ENCODE assay signal across 8 cellular contexts in genomic region chr10:119891849-119892187, GRCh38. TPM values are rescaled to one million over a fixed set of nuclear protein-coding genes. Genes with fewer than 3 reads are reported as not detected.
DNase-seq lines count a peak whose midpoint lies in the region; ATAC-seq, FAIRE-seq and TF ChIP-seq lines count a peak whose summit lies in the region.
"Not testable (repeated sequence)": the region's sequence is repeated elsewhere in the genome, so short reads cannot be mapped to it uniquely, and the experiment has no call there.

No MANE protein-coding gene starts in this region.

- not testable (repeated sequence) for H3K9me1 ChIP-seq in K562 (ENCODE audit: control insufficient read depth, insufficient read depth, low read length)

- not testable (repeated sequence) for BruUV-seq in K562 (replicated peaks; lab: Mats Ljungman, UMichigan); HepG2 (replicated peaks; lab: Mats Ljungman, UMichigan)

- 32% methylated on average over 8 of the region's 14 CpGs for WGBS in K562 (ENCODE audit: insufficient coverage, low coverage, missing lambda C conversion rate)
- WGBS in esophagus squamous epithelium, 2 donors: 52 to 64% methylated on average over 14 of the region's 14 CpGs
- WGBS in HepG2 (ENCODE audit: low lambda C conversion rate): 91% methylated on average over 14 of the region's 14 CpGs
- WGBS in testis, 2 donors: 30 to 46% methylated on average over 14 of the region's 14 CpGs

- H3K27me3 Mint-ChIP-seq in CD8-positive, alpha-beta T cell (ENCODE audit: low read depth); activated B cell treated with CpG ODN at 0.5 μM for 24 hours: not testable (repeated sequence)

- POLR2A ChIA-PET in CD8-positive, alpha-beta T cell (lab: Charles Lee): interaction anchor here (1.5 to 5.0 kb wide), 3 partner anchors 10 to 166 kb away, joined by 3 to 51 read pairs (median 6); partner anchors contain the start of genes INPP5F and MCMBP
- POLR2A ChIA-PET in activated B cell treated with CpG ODN at 0.5 μM for 24 hours (lab: Charles Lee): interaction anchor here (0.6 to 4.2 kb wide), 10 partner anchors 10 to 788 kb away, joined by 3 to 60 read pairs (median 4); partner anchors contain the start of genes BAG3, DENND10 and MCMBP
- POLR2A ChIA-PET in K562 (lab: Yijun Ruan, JAX): interaction anchor here (1.0 to 1.3 kb wide), 3 partner anchors 11 to 149 kb away, joined by 3 to 9 read pairs (median 4); partner anchors contain the start of gene MCMBP
- POLR2A ChIA-PET in HepG2 (lab: Yijun Ruan, JAX): interaction anchor here (0.7 to 5.7 kb wide), 11 partner anchors 9 to 1137 kb away, joined by 3 to 79 read pairs (median 4); partner anchors contain the start of genes BAG3, CACUL1, INPP5F and MCMBP

- H3K79me2 ChIP-seq in K562 (ENCODE audit: control insufficient read depth, insufficient read depth, low read length): peaks cover 47% of the 10 kb centered on the region
- H3K79me2 ChIP-seq in HepG2 (ENCODE audit: insufficient read depth, low read length): peaks cover 36% of the 10 kb centered on the region
- H3K79me2 ChIP-seq in osteoblast (ENCODE audit: insufficient read depth, low read length): peaks cover 44% of the 10 kb centered on the region

- ATAC-seq in CD8-positive, alpha-beta T cell; activated B cell treated with CpG ODN at 0.5 μM for 24 hours (ENCODE audit: low read depth); K562; HepG2: not testable (repeated sequence)

- not testable (repeated sequence) for TF ChIP-seq RAD21 in K562 (CRISPR knock-in tag; conservative IDR thresholded peaks at IDR 0.05 in 1 of 2, IDR thresholded peaks at IDR 0.05 in 1 of 2); HepG2 (CRISPR knock-in tag; IDR thresholded peaks at IDR 0.05)

- DNase-seq in CD8-positive, alpha-beta T cell; LNCaP clone FGC (ENCODE audit: low read depth); activated B cell treated with CpG ODN at 0.5 μM for 24 hours; K562 (ENCODE audit: extremely low read depth in 1 of 4, low spot score in 3 of 4); esophagus squamous epithelium (lab: John Stamatoyannopoulos, UW); HepG2 (ENCODE audit: low spot score); osteoblast (ENCODE audit: insufficient read length, low spot score, missing footprints); testis: not testable (repeated sequence)

- H2AFZ ChIP-seq in K562 (ENCODE audit: low read depth, low read length) (peak overlapping the region; percentile 98), osteoblast (ENCODE audit: low read length) (peak overlapping the region; percentile 97)
- H2AFZ ChIP-seq in HepG2 (ENCODE audit: low read length): not testable (repeated sequence)

- H3K4me1 ChIP-seq in CD8-positive, alpha-beta T cell (ENCODE audit: insufficient read depth, low read length): not testable (repeated sequence)
- H3K4me1 ChIP-seq in K562 (replicated peaks in 1 of 2; ENCODE audit: control insufficient read depth in 2 of 2, insufficient read depth in 2 of 2, low read length in 2 of 2) (peaks cover 0 to 14% of the 10 kb centered on the region in 2 experiments; a peak in 3 of 5 replicates), esophagus squamous epithelium (peaks cover 30 to 47% (median 35%) of the 10 kb centered on the region in 3 donors), HepG2 (ENCODE audit: insufficient read depth, low read length) (peaks cover 63% of the 10 kb centered on the region), osteoblast (ENCODE audit: insufficient read depth, low read length) (peaks cover 27% of the 10 kb centered on the region), testis (peaks cover 31% of the 10 kb centered on the region)

- not testable (repeated sequence) for H3K9me3 Mint-ChIP-seq in CD8-positive, alpha-beta T cell; activated B cell treated with CpG ODN at 0.5 μM for 24 hours

- in situ Hi-C loops in K562 (cut with MboI); HepG2 (cut with HindIII; ENCODE audit: extremely low pct_ligation_motif_present, low pct_unique_long_range_greater_than_20kb): not testable (repeated sequence)

- peak overlapping the region; percentile 91 to 94; a peak in 3 of 4 replicates for H3K9ac ChIP-seq in K562 (ENCODE audit: insufficient read depth in 1 of 2, low read depth in 2 of 2, low read length in 2 of 2)
- peak overlapping the region; percentile 83 for H3K9ac ChIP-seq in HepG2 (ENCODE audit: insufficient read depth, low read depth, low read length)

- TF ChIP-seq POLR2A in K562 (conservative IDR thresholded peaks at IDR 0.05); esophagus squamous epithelium (IDR thresholded peaks at IDR 0.05); HepG2 (IDR thresholded peaks at IDR 0.05; ENCODE audit: insufficient read depth in 1 of 2, low read depth in 2 of 2, low read length in 2 of 2); testis (IDR thresholded peaks at IDR 0.05): not testable (repeated sequence)

- H3K27ac Mint-ChIP-seq in CD8-positive, alpha-beta T cell; activated B cell treated with CpG ODN at 0.5 μM for 24 hours: not testable (repeated sequence)

- H3K27me3 ChIP-seq in CD8-positive, alpha-beta T cell (ENCODE audit: insufficient read depth, low read length); K562 (ENCODE audit: control insufficient read depth in 2 of 2, insufficient read depth in 2 of 2, low read length in 2 of 2); esophagus squamous epithelium; HepG2 (ENCODE audit: control insufficient read depth in 1 of 2, insufficient read depth in 2 of 2, low read length in 2 of 2); osteoblast (ENCODE audit: insufficient read depth, low read length); testis: not testable (repeated sequence)

- peak overlapping the region; percentile 93 for H3K4me2 ChIP-seq in K562 (ENCODE audit: insufficient read depth, low read length)
- peak overlapping the region; percentile 97 for H3K4me2 ChIP-seq in HepG2 (ENCODE audit: low read depth, low read length)
- peak overlapping the region; percentile 99 for H3K4me2 ChIP-seq in osteoblast (ENCODE audit: insufficient read depth, low read length)

- H3K4me3 Mint-ChIP-seq in CD8-positive, alpha-beta T cell: peak overlapping the region; percentile 98
- H3K4me3 Mint-ChIP-seq in activated B cell treated with CpG ODN at 0.5 μM for 24 hours: peak overlapping the region; percentile 94

- H4K20me1 ChIP-seq in K562 (replicated peaks; ENCODE audit: control insufficient read depth, insufficient read depth, low read length); HepG2 (ENCODE audit: insufficient read depth, low read length): not testable (repeated sequence)
- peaks cover 30% of the 10 kb centered on the region for H4K20me1 ChIP-seq in osteoblast (ENCODE audit: insufficient read depth, low read length)

- CTCF ChIA-PET in CD8-positive, alpha-beta T cell (lab: Charles Lee): interaction anchor here (1.6 to 3.0 kb wide), 3 partner anchors 11 to 32 kb away, joined by 5 to 17 read pairs (median 11); partner anchors contain the start of gene MCMBP
- CTCF ChIA-PET in activated B cell treated with CpG ODN at 0.5 μM for 24 hours (lab: Charles Lee): interaction anchor here (1.2 to 1.4 kb wide), 2 partner anchors 19 to 141 kb away, joined by 5 to 6 read pairs; partner anchors contain the start of gene MCMBP
- CTCF ChIA-PET in K562 (lab: Yijun Ruan, JAX; ENCODE audit: low intra/inter-chr PET ratio); HepG2 (lab: Yijun Ruan, JAX; ENCODE audit: low intra/inter-chr PET ratio, low total read pairs): not testable (repeated sequence)

- not testable (repeated sequence) for H3K36me3 Mint-ChIP-seq in CD8-positive, alpha-beta T cell
- H3K36me3 Mint-ChIP-seq in activated B cell treated with CpG ODN at 0.5 μM for 24 hours (ENCODE audit: low read depth): peaks cover 22% of the 10 kb centered on the region

- H3K4me3 ChIP-seq in CD8-positive, alpha-beta T cell (ENCODE audit: low read depth, low read length): peak overlapping the region; percentile 97
- peak overlapping the region; percentile 89 for H3K4me3 ChIP-seq in LNCaP clone FGC (ENCODE audit: low read depth, low read length)
- peak overlapping the region; percentile 67; the same call in 1 of the 2 replicates for H3K4me3 ChIP-seq in K562
- peak overlapping the region; percentile 73 to 93 (median 86) for H3K4me3 ChIP-seq in esophagus squamous epithelium
- H3K4me3 ChIP-seq in HepG2 (replicated peaks in 1 of 3; ENCODE audit: insufficient read depth in 1 of 3, low read depth in 2 of 3, low read length in 3 of 3): peak overlapping the region; percentile 81 to 96 (median 87); a peak in 5 of 6 replicates
- peak overlapping the region; percentile 92 for H3K4me3 ChIP-seq in osteoblast (ENCODE audit: insufficient read depth, low read length)
- H3K4me3 ChIP-seq in testis: peak overlapping the region; percentile 86 to 87

- intact Hi-C loops in CD8-positive, alpha-beta T cell (cut with DNase I, micrococcal nuclease): loop anchor here (1.0 to 10.0 kb wide), 8 partner anchors 19 to 1847 kb away; partner anchors contain the start of genes INPP5F (in 2 of the 2), CACUL1 (in 1 of the 2) and RAB11FIP2 (in 1 of the 2)
- intact Hi-C loops in activated B cell treated with CpG ODN at 0.5 μM for 24 hours (cut with micrococcal nuclease): loop anchor here (1.0 to 5.0 kb wide), 4 partner anchors 19 to 1550 kb away; partner anchors contain the start of gene FAM204A
- intact Hi-C loops in K562 (cut with micrococcal nuclease): loop anchor here (2.0 kb wide), 1 partner anchor 19 kb away; the partner anchor contains the start of gene MCMBP
- intact Hi-C loops in esophagus squamous epithelium (cut with DNase I); testis (cut with DNase I; ENCODE audit: low total_unique reads): not testable (repeated sequence)
- intact Hi-C loops in HepG2 (cut with micrococcal nuclease; ENCODE audit: unreplicated experiment): loop anchor here (2.0 kb wide), 1 partner anchor 19 kb away; the partner anchor contains the start of gene MCMBP

- not testable (repeated sequence) for FAIRE-seq in K562 (lab: Jason Lieb, UNC); HepG2 (lab: Jason Lieb, UNC)

- H3K9me3 ChIP-seq in CD8-positive, alpha-beta T cell (ENCODE audit: low read length); K562 (replicated peaks; ENCODE audit: control insufficient read depth, insufficient read depth, low read depth, low read length); esophagus squamous epithelium; HepG2 (ENCODE audit: low read length); osteoblast (ENCODE audit: low read depth, low read length); testis: not testable (repeated sequence)

- peaks cover 40% of the 10 kb centered on the region for H3K4me1 Mint-ChIP-seq in CD8-positive, alpha-beta T cell (ENCODE audit: low read depth)
- H3K4me1 Mint-ChIP-seq in activated B cell treated with CpG ODN at 0.5 μM for 24 hours: peaks cover 36% of the 10 kb centered on the region

- H3K27ac ChIP-seq in CD8-positive, alpha-beta T cell (ENCODE audit: low read depth, low read length): peak overlapping the region; percentile 84
- H3K27ac ChIP-seq in K562 (ENCODE audit: extremely low read depth, low read depth, low read length): peak overlapping the region; percentile 73; the same call in 2 of the 3 replicates
- peak overlapping the region; percentile 80 to 95 (median 93) for H3K27ac ChIP-seq in esophagus squamous epithelium
- H3K27ac ChIP-seq in HepG2 (ENCODE audit: extremely low read length, insufficient read depth, low read length): peak overlapping the region; percentile 74
- H3K27ac ChIP-seq in osteoblast (ENCODE audit: low read depth, low read length): peak overlapping the region; percentile 89
- peak overlapping the region; percentile 61 to 90 for H3K27ac ChIP-seq in testis

- not testable (repeated sequence) for TF ChIP-seq CTCF in CD8-positive, alpha-beta T cell (IDR thresholded peaks at IDR 0.05); LNCaP clone FGC (IDR thresholded peaks at IDR 0.05; ENCODE audit: control insufficient read depth, extremely low read depth, insufficient read depth); activated B cell treated with CpG ODN at 0.5 μM for 24 hours (IDR thresholded peaks at IDR 0.05); K562 (IDR thresholded peaks at IDR 0.05 in 2 of 3, conservative IDR thresholded peaks at IDR 0.05 in 1 of 3; ENCODE audit: insufficient read depth in 2 of 3, low read depth in 1 of 3, low read length in 3 of 3); esophagus squamous epithelium (IDR thresholded peaks at IDR 0.05); HepG2 (CRISPR knock-in tag; IDR thresholded peaks at IDR 0.05); osteoblast (IDR thresholded peaks at IDR 0.05; ENCODE audit: extremely low read depth, low read depth, low read length); testis (IDR thresholded peaks at IDR 0.05)

- not testable (repeated sequence) for H3K36me3 ChIP-seq in CD8-positive, alpha-beta T cell (ENCODE audit: insufficient read depth, low read length); esophagus squamous epithelium; HepG2 (replicated peaks in 1 of 2; ENCODE audit: control insufficient read depth in 1 of 2, insufficient read depth in 2 of 2, low read length in 2 of 2); osteoblast (ENCODE audit: insufficient read depth, low read length); testis (ENCODE audit: low read depth, missing control alignments)
- H3K36me3 ChIP-seq in K562 (ENCODE audit: control insufficient read depth, insufficient read depth, low read length): peaks cover 24% of the 10 kb centered on the region

- not testable (repeated sequence) for TF ChIP-seq EP300 in K562 (IDR thresholded peaks at IDR 0.05; ENCODE audit: low read length); HepG2 (IDR thresholded peaks at IDR 0.05; ENCODE audit: low read depth in 2 of 2, low read length in 2 of 2); HepG2 (CRISPR knock-in tag; IDR thresholded peaks at IDR 0.05; ENCODE audit: borderline replicate concordance)

RNA-seq across cellular contexts. Expression of gene SEC23IP, which starts 0.7 kb away (rescaled TPM):
- 10 to 100 TPM; 16.2 to 19.8 TPM for total RNA-seq in CD8-positive, alpha-beta T cell
- total RNA-seq in activated B cell treated with CpG ODN at 0.5 μM for 24 hours: 73.8 and 79.9 TPM in 2 replicates
- 46.0 and 79.1 TPM in 2 replicates for total RNA-seq in K562 (2011; cell fraction: chromatin; rRNA removed; ENCODE audit: low replicate concordance)
- total RNA-seq in K562 (2011; cell fraction: nucleolus; rRNA removed): 10.5 and 14.6 TPM in 2 replicates
- 23.2 and 34.0 TPM in 2 replicates for total RNA-seq in K562 (2011; cell fraction: nucleoplasm; rRNA removed)
- total RNA-seq in K562 (2014; rRNA removed): 23.2 and 25.1 TPM in 2 replicates
- 19.3 and 19.8 TPM in 2 replicates for total RNA-seq in K562 (2014; rRNA removed; fragmentation: Illumina TruSeq; extraction: Trizol)
- total RNA-seq in K562 (2015; rRNA removed; fragmentation: Illumina TruSeq; extraction: Trizol): 17.4 and 18.4 TPM in 2 replicates
- total RNA-seq in K562 (2021): 38.0 and 39.4 TPM in 2 replicates
- polyA plus RNA-seq in K562 (2011; rRNA removed): 17.5 and 20.4 TPM in 2 replicates
- 23.3 and 24.7 TPM in 2 replicates for polyA plus RNA-seq in K562 (2011; cell fraction: cytosol; rRNA removed)
- 29.9 and 30.3 TPM in 2 replicates for polyA plus RNA-seq in K562 (2011; cell fraction: nucleus; rRNA removed)
- polyA plus RNA-seq in K562 (2012): 17.0 and 22.7 TPM in 2 replicates
- 29.2 and 38.4 TPM in 2 replicates for polyA plus RNA-seq in K562 (2014; fragmentation: Illumina TruSeq; extraction: Trizol)
- polyA plus RNA-seq in K562 (2014; fragmentation: Nextera tagmentation; extraction: Ambion mirVana): 10 to 100 TPM; 15.8 to 24.6 TPM
- 22.5 and 25.7 TPM in 2 replicates for polyA plus RNA-seq in K562 (2014; rRNA removed)
- polyA minus RNA-seq in K562 (2011; rRNA and poly(A)+ RNA removed): 73.5 and 78.5 TPM in 2 replicates
- polyA minus RNA-seq in K562 (2011; cell fraction: cytosol; rRNA and poly(A)+ RNA removed): 22.1 and 25.6 TPM in 2 replicates
- polyA minus RNA-seq in K562 (2011; cell fraction: nucleus; rRNA and poly(A)+ RNA removed): 10.9 and 32.5 TPM in 2 replicates
- 10 to 100 TPM; 13.0 to 20.5 (median 16.5) TPM for total RNA-seq in esophagus squamous epithelium
- total RNA-seq in HepG2 (2016; rRNA removed; fragmentation: Illumina TruSeq; extraction: Trizol): 57.7 and 84.4 TPM in 2 replicates
- 9.5 and 11.1 TPM in 2 replicates for total RNA-seq in HepG2 (2016; cell fraction: cytosol; rRNA removed; fragmentation: Illumina TruSeq; extraction: Trizol; ENCODE audit: low read depth)
- 61.6 and 82.9 TPM in 2 replicates for total RNA-seq in HepG2 (2016; cell fraction: insoluble cytoplasmic fraction; rRNA removed; fragmentation: Illumina TruSeq; extraction: Trizol)
- total RNA-seq in HepG2 (2016; cell fraction: membrane; rRNA removed; fragmentation: Illumina TruSeq; extraction: Trizol): 21.4 and 27.3 TPM in 2 replicates
- 37.5 and 40.7 TPM in 2 replicates for total RNA-seq in HepG2 (2016; cell fraction: nucleus; rRNA removed; fragmentation: Illumina TruSeq; extraction: Trizol)
- polyA plus RNA-seq in HepG2 (2011; rRNA removed): 27.2 and 32.3 TPM in 2 replicates
- 20.8 and 24.8 TPM in 2 replicates for polyA plus RNA-seq in HepG2 (2011; cell fraction: cytosol; rRNA removed)
- polyA plus RNA-seq in HepG2 (2011; cell fraction: nucleus; rRNA removed): 26.2 and 30.7 TPM in 2 replicates
- polyA plus RNA-seq in HepG2 (2012): 29.8 and 41.2 TPM in 2 replicates
- 2.7 and 3.6 TPM in 2 replicates for polyA plus RNA-seq in HepG2 (2016; cell fraction: cytosol; fragmentation: Illumina TruSeq; extraction: Trizol; ENCODE audit: low read depth)
- 75.5 and 79.2 TPM in 2 replicates for polyA plus RNA-seq in HepG2 (2016; cell fraction: insoluble cytoplasmic fraction; fragmentation: Illumina TruSeq; extraction: Trizol; ENCODE audit: low read depth)
- polyA plus RNA-seq in HepG2 (2016; cell fraction: membrane; fragmentation: Illumina TruSeq; extraction: Trizol; ENCODE audit: low read depth): 7.8 and 9.4 TPM in 2 replicates
- polyA plus RNA-seq in HepG2 (2016; cell fraction: nucleus; fragmentation: Illumina TruSeq; extraction: Trizol; ENCODE audit: insufficient read depth, low read depth): 34.9 and 41.1 TPM in 2 replicates
- 110 and 131 TPM in 2 replicates for polyA minus RNA-seq in HepG2 (2011; rRNA and poly(A)+ RNA removed; ENCODE audit: low replicate concordance)
- polyA minus RNA-seq in HepG2 (2011; cell fraction: cytosol; rRNA and poly(A)+ RNA removed): 45.9 and 60.1 TPM in 2 replicates
- 47.7 and 48.2 TPM in 2 replicates for polyA minus RNA-seq in HepG2 (2011; cell fraction: nucleus; rRNA and poly(A)+ RNA removed)
- 28.6 and 38.6 TPM in 2 replicates for total RNA-seq in osteoblast
- 10 to 100 TPM; 42.5 to 43.3 TPM for total RNA-seq in testis
- 48.9 TPM for polyA plus RNA-seq in testis (ENCODE audit: insufficient read depth, low read depth, low replicate concordance)

RNA-seq across cellular contexts. Expression of gene MCMBP, which starts 19.2 kb away (rescaled TPM):
- 10 to 100 TPM; 21.0 to 21.2 TPM for total RNA-seq in CD8-positive, alpha-beta T cell
- total RNA-seq in activated B cell treated with CpG ODN at 0.5 μM for 24 hours (39.6 and 41.9 TPM in 2 replicates), K562 (2014; rRNA removed) (43.0 and 44.0 TPM in 2 replicates), K562 (2014; rRNA removed; fragmentation: Illumina TruSeq; extraction: Trizol) (50.5 and 59.0 TPM in 2 replicates), K562 (2015; rRNA removed; fragmentation: Illumina TruSeq; extraction: Trizol) (49.1 and 51.2 TPM in 2 replicates), K562 (2021) (50.8 and 51.2 TPM in 2 replicates), esophagus squamous epithelium (10 to 100 TPM; 24.2 to 54.9 (median 41.8) TPM), HepG2 (2016; rRNA removed; fragmentation: Illumina TruSeq; extraction: Trizol) (62.4 and 71.8 TPM in 2 replicates), osteoblast (47.7 and 48.1 TPM in 2 replicates), testis (10 to 100 TPM; 47.4 to 47.9 TPM)
- total RNA-seq in K562 (2011; cell fraction: chromatin; rRNA removed; ENCODE audit: low replicate concordance): 20.9 and 35.4 TPM in 2 replicates
- total RNA-seq in K562 (2011; cell fraction: nucleolus; rRNA removed): 12.2 and 13.3 TPM in 2 replicates
- total RNA-seq in K562 (2011; cell fraction: nucleoplasm; rRNA removed): 18.7 and 24.8 TPM in 2 replicates
- polyA plus RNA-seq in K562 (2011; rRNA removed) (51.1 and 74.3 TPM in 2 replicates), K562 (2014; fragmentation: Illumina TruSeq; extraction: Trizol) (49.9 and 54.6 TPM in 2 replicates), K562 (2014; fragmentation: Nextera tagmentation; extraction: Ambion mirVana) (10 to 100 TPM; 11.2 to 15.4 TPM), K562 (2014; rRNA removed) (42.6 and 43.3 TPM in 2 replicates), HepG2 (2011; rRNA removed) (30.2 and 35.7 TPM in 2 replicates), testis (ENCODE audit: insufficient read depth, low read depth, low replicate concordance) (42.3 TPM)
- 37.0 and 50.9 TPM in 2 replicates for polyA plus RNA-seq in K562 (2011; cell fraction: cytosol; rRNA removed)
- polyA plus RNA-seq in K562 (2011; cell fraction: nucleus; rRNA removed): 25.1 and 37.5 TPM in 2 replicates
- polyA plus RNA-seq in K562 (2012): 36.2 and 42.5 TPM in 2 replicates
- polyA minus RNA-seq in K562 (2011; rRNA and poly(A)+ RNA removed): 81.7 and 93.1 TPM in 2 replicates
- 28.6 and 37.4 TPM in 2 replicates for polyA minus RNA-seq in K562 (2011; cell fraction: cytosol; rRNA and poly(A)+ RNA removed)
- polyA minus RNA-seq in K562 (2011; cell fraction: nucleus; rRNA and poly(A)+ RNA removed): 13.1 and 27.3 TPM in 2 replicates
- 8.5 and 9.5 TPM in 2 replicates for total RNA-seq in HepG2 (2016; cell fraction: cytosol; rRNA removed; fragmentation: Illumina TruSeq; extraction: Trizol; ENCODE audit: low read depth)
- 61.6 and 74.1 TPM in 2 replicates for total RNA-seq in HepG2 (2016; cell fraction: insoluble cytoplasmic fraction; rRNA removed; fragmentation: Illumina TruSeq; extraction: Trizol)
- 20.8 and 21.4 TPM in 2 replicates for total RNA-seq in HepG2 (2016; cell fraction: membrane; rRNA removed; fragmentation: Illumina TruSeq; extraction: Trizol)
- total RNA-seq in HepG2 (2016; cell fraction: nucleus; rRNA removed; fragmentation: Illumina TruSeq; extraction: Trizol): 36.7 and 40.4 TPM in 2 replicates
- 25.1 and 34.5 TPM in 2 replicates for polyA plus RNA-seq in HepG2 (2011; cell fraction: cytosol; rRNA removed)
- 15.4 and 17.1 TPM in 2 replicates for polyA plus RNA-seq in HepG2 (2011; cell fraction: nucleus; rRNA removed)
- polyA plus RNA-seq in HepG2 (2012): 32.4 and 37.2 TPM in 2 replicates
- 3.7 and 3.9 TPM in 2 replicates for polyA plus RNA-seq in HepG2 (2016; cell fraction: cytosol; fragmentation: Illumina TruSeq; extraction: Trizol; ENCODE audit: low read depth)
- 61.3 and 62.2 TPM in 2 replicates for polyA plus RNA-seq in HepG2 (2016; cell fraction: insoluble cytoplasmic fraction; fragmentation: Illumina TruSeq; extraction: Trizol; ENCODE audit: low read depth)
- 10.4 and 11.4 TPM in 2 replicates for polyA plus RNA-seq in HepG2 (2016; cell fraction: membrane; fragmentation: Illumina TruSeq; extraction: Trizol; ENCODE audit: low read depth)
- 40.7 and 46.5 TPM in 2 replicates for polyA plus RNA-seq in HepG2 (2016; cell fraction: nucleus; fragmentation: Illumina TruSeq; extraction: Trizol; ENCODE audit: insufficient read depth, low read depth)
- 35.0 and 101 TPM in 2 replicates for polyA minus RNA-seq in HepG2 (2011; rRNA and poly(A)+ RNA removed; ENCODE audit: low replicate concordance)
- 29.6 and 29.9 TPM in 2 replicates for polyA minus RNA-seq in HepG2 (2011; cell fraction: cytosol; rRNA and poly(A)+ RNA removed)
- polyA minus RNA-seq in HepG2 (2011; cell fraction: nucleus; rRNA and poly(A)+ RNA removed): 36.1 and 39.2 TPM in 2 replicates
